In genomic region chr2:97660775-97661417, GRCh38 we compare ENCODE assay signal across 1 cellular context.
TF ChIP-seq lines count a peak whose summit lies in the region.

No MANE protein-coding gene starts in this region.

TF ChIP-seq in H1, 55 proteins besides CTCF, POLR2A, EP300 and RAD21:
- TF ChIP-seq ATF2 (IDR thresholded peaks at IDR 0.05; ENCODE audit: low read length): no peak
- TF ChIP-seq BRCA1 (IDR thresholded peaks at IDR 0.05; ENCODE audit: low read depth, low read length): no peak
- TF ChIP-seq SP4 (IDR thresholded peaks at IDR 0.05; ENCODE audit: low read length): no peak
- no peak for TF ChIP-seq POU5F1 (IDR thresholded peaks at IDR 0.05; ENCODE audit: low read depth, low read length)
- TF ChIP-seq CTBP2 (IDR thresholded peaks at IDR 0.05; ENCODE audit: borderline replicate concordance, insufficient read depth, insufficient read length, low read length): no peak
- no peak for TF ChIP-seq SUZ12 (IDR thresholded peaks at IDR 0.05; ENCODE audit: low read length)
- TF ChIP-seq ATF3 (IDR thresholded peaks at IDR 0.05; ENCODE audit: insufficient read depth, low read depth, low read length): no peak
- TF ChIP-seq POLR2AphosphoS5 (IDR thresholded peaks at IDR 0.05; ENCODE audit: low read depth, low read length): no peak
- TF ChIP-seq ZNF274 (IDR thresholded peaks at IDR 0.05; ENCODE audit: borderline replicate concordance, extremely low read depth, low read length): no peak
- no peak for TF ChIP-seq PHF8 (conservative IDR thresholded peaks at IDR 0.05; ENCODE audit: low read depth, low read length)
- no peak for TF ChIP-seq KDM4A (IDR thresholded peaks at IDR 0.05; ENCODE audit: low read depth, low read length, severe bottlenecking)
- TF ChIP-seq TCF12 (IDR thresholded peaks at IDR 0.05; ENCODE audit: low read depth, low read length): no peak
- no peak for TF ChIP-seq TAF1 (IDR thresholded peaks at IDR 0.05; ENCODE audit: low read depth, low read length)
- TF ChIP-seq RXRA (IDR thresholded peaks at IDR 0.05; ENCODE audit: insufficient read depth, low read depth, low read length): no peak
- no peak for TF ChIP-seq TAF7 (optimal IDR thresholded peaks at IDR 0.05; ENCODE audit: borderline replicate concordance, low read depth, low read length)
